Comparison of ENCODE assay signal across 8 cellular contexts in genomic region chr1:145885738-145886287, GRCh38. TPM values are rescaled to one million over a fixed set of nuclear protein-coding genes. Genes with fewer than 3 reads are reported as not detected.
A peak's percentile ranks its signal among the peaks of the same experiment; 100 is the strongest.
DNase-seq lines count a peak whose midpoint lies in the region; ATAC-seq, FAIRE-seq and TF ChIP-seq lines count a peak whose summit lies in the region.

A gene with protein sequence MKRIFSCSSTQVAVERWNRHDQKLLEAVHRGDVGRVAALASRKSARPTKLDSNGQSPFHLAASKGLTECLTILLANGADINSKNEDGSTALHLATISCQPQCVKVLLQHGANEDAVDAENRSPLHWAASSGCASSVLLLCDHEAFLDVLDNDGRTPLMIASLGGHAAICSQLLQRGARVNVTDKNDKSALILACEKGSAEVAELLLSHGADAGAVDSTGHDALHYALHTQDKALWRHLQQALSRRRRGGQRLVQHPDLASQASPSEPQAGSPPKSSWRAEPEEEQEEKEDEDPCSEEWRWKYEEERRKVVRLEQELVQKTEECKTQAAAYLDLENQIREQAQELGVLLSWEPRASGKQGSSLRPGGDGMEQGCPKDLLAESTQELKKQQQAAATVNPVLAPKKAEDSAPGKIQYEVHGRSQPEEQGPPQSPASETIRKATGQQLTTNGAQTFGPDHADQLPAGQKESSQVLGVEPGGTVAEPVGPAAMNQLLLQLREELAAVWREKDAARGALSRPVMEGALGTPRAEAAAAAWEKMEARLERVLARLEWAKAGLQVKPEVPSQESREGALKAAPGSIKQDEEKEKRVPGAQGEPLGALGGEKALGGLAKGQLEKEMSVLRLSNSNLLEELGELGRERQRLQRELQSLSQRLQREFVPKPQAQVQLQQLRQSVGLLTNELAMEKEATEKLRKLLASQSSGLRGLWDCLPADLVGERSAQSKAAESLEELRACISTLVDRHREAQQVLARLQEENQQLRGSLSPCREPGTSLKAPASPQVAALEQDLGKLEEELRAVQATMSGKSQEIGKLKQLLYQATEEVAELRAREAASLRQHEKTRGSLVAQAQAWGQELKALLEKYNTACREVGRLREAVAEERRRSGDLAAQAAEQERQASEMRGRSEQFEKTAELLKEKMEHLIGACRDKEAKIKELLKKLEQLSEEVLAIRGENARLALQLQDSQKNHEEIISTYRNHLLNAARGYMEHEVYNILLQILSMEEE (minus strand): TSS chr1:145885866. CDS start chr1:145885758, 108 bp downstream.

- H3K9me3 Mint-ChIP-seq in activated CD4-positive, alpha-beta T cell treated with anti-CD3 and anti-CD28 coated beads, Interleukin-2, amount 10 ng/mL, durations not matched to agents 7 days and 5 days, result no peaks in the 10 kb centered on the region

- in situ Hi-C loops in HepG2 (cut with HindIII; ENCODE audit: extremely low pct_ligation_motif_present, low pct_unique_long_range_greater_than_20kb), result loop anchor here (5.0 to 10.0 kb wide), 2 partner anchors 41 to 119 kb away; partner anchors contain the start of gene RBM8A

- TF ChIP-seq CTCF in coronary artery (IDR thresholded peaks at IDR 0.05), result no peak
- no peak for TF ChIP-seq CTCF in HepG2 (CRISPR knock-in tag; IDR thresholded peaks at IDR 0.05)

- TF ChIP-seq POLR2A in HepG2 (IDR thresholded peaks at IDR 0.05; ENCODE audit: insufficient read depth in 1 of 2, low read depth in 2 of 2, low read length in 2 of 2), result no peak

- intact Hi-C loops in HepG2 (cut with micrococcal nuclease; ENCODE audit: unreplicated experiment), result no loop called here

- H3K4me3 Mint-ChIP-seq in activated CD4-positive, alpha-beta T cell treated with anti-CD3 and anti-CD28 coated beads, Interleukin-2, amount 10 ng/mL, durations not matched to agents 7 days and 5 days, result peak within 1 kb of the TSS; percentile 77

- WGBS in HepG2 (ENCODE audit: low lambda C conversion rate), result 2% methylated on average over 17 of the region's 36 CpGs

- TF ChIP-seq EP300 in HepG2 (IDR thresholded peaks at IDR 0.05; ENCODE audit: low read depth in 2 of 2, low read length in 2 of 2), result no peak
- TF ChIP-seq EP300 in HepG2 (CRISPR knock-in tag; IDR thresholded peaks at IDR 0.05; ENCODE audit: borderline replicate concordance), result no peak

- peak within 1 kb of the TSS; percentile 72 for H2AFZ ChIP-seq in HepG2 (ENCODE audit: low read length)

- peaks cover 14% of the 10 kb centered on the region for H3K4me1 Mint-ChIP-seq in activated CD4-positive, alpha-beta T cell treated with anti-CD3 and anti-CD28 coated beads, Interleukin-2, amount 10 ng/mL, durations not matched to agents 7 days and 5 days

- H3K79me2 ChIP-seq in HepG2 (ENCODE audit: insufficient read depth, low read length), result no peaks in the 10 kb centered on the region

- H3K4me2 ChIP-seq in HepG2 (ENCODE audit: low read depth, low read length), result peak within 1 kb of the TSS; percentile 75

- no peak for TF ChIP-seq RAD21 in HepG2 (CRISPR knock-in tag; IDR thresholded peaks at IDR 0.05)

- ATAC-seq in GM19324 (IDR thresholded peaks at IDR 0.05; ENCODE audit: low FRiP score, unreplicated experiment) (peak; percentile 99), HG03378 (IDR thresholded peaks at IDR 0.05; ENCODE audit: unreplicated experiment) (peak; percentile 97), HepG2 (peak; percentile 99)

- CTCF ChIA-PET in activated CD4-positive, alpha-beta T cell treated with anti-CD3 and anti-CD28 coated beads, Interleukin-2, amount 10 ng/mL, durations not matched to agents 7 days and 5 days (lab: Charles Lee), result interaction anchor here (0.6 to 10.8 kb wide), 10 partner anchors 10 to 84 kb away, joined by 3 to 63 read pairs (median 4); partner anchors contain the start of genes LIX1L, NUDT17, PIAS3 and RBM8A
- CTCF ChIA-PET in HepG2 (lab: Yijun Ruan, JAX; ENCODE audit: low intra/inter-chr PET ratio, low total read pairs), result no interaction called here

- H3K4me1 ChIP-seq in HepG2 (ENCODE audit: insufficient read depth, low read length), result peaks cover 43% of the 10 kb centered on the region

- no peaks in the 10 kb centered on the region for H3K36me3 Mint-ChIP-seq in activated CD4-positive, alpha-beta T cell treated with anti-CD3 and anti-CD28 coated beads, Interleukin-2, amount 10 ng/mL, durations not matched to agents 7 days and 5 days (ENCODE audit: low read depth)

- no peaks in the 10 kb centered on the region for H3K36me3 ChIP-seq in HepG2 (replicated peaks in 1 of 2; ENCODE audit: control insufficient read depth in 1 of 2, insufficient read depth in 2 of 2, low read length in 2 of 2)

- H3K27me3 ChIP-seq in HepG2 (ENCODE audit: control insufficient read depth in 1 of 2, insufficient read depth in 2 of 2, low read length in 2 of 2), result peaks cover 2 to 26% of the 10 kb centered on the region in 2 experiments

- H3K27ac ChIP-seq in coronary artery (peak within 1 kb of the TSS; percentile 33 to 75), HepG2 (ENCODE audit: extremely low read length, insufficient read depth, low read length) (no peak within 1 kb of the TSS)

- DNase-seq in AG20443 (ENCODE audit: low spot score) (peak; percentile 95), NCI-H510A (lab: John Stamatoyannopoulos, UW) (peak; percentile 53), coronary artery (ENCODE audit: low spot score) (peak; percentile 88), HepG2 (ENCODE audit: low spot score) (peak; percentile 63)
- peak; percentile 92 for DNase-seq in activated CD4-positive, alpha-beta T cell treated with anti-CD3 and anti-CD28 coated beads, Interleukin-2, amount 10 ng/mL, durations not matched to agents 7 days and 5 days
- DNase-seq in stimulated activated CD4-positive, alpha-beta T cell treated with anti-CD3 and anti-CD28 coated beads, Interleukin-1b, Interleukin-23, amount 100 ng/mL, for 48 hours, result peak; percentile 86

- POLR2A ChIA-PET in activated CD4-positive, alpha-beta T cell treated with anti-CD3 and anti-CD28 coated beads, Interleukin-2, amount 10 ng/mL, durations not matched to agents 7 days and 5 days (lab: Charles Lee), result no interaction called here
- POLR2A ChIA-PET in HepG2 (lab: Yijun Ruan, JAX), result interaction anchor here (0.6 to 3.8 kb wide), 4 partner anchors 27 to 69 kb away, joined by 3 to 14 read pairs (median 4); partner anchors contain the start of genes PIAS3 and RBM8A

- no peak for FAIRE-seq in HepG2 (lab: Jason Lieb, UNC)

- H3K27ac Mint-ChIP-seq in activated CD4-positive, alpha-beta T cell treated with anti-CD3 and anti-CD28 coated beads, Interleukin-2, amount 10 ng/mL, durations not matched to agents 7 days and 5 days, result no peak within 1 kb of the TSS

- H3K9me3 ChIP-seq in HepG2 (ENCODE audit: low read length), result no peaks in the 10 kb centered on the region

- peak within 1 kb of the TSS; percentile 82 for H3K4me3 ChIP-seq in coronary artery
- peak within 1 kb of the TSS; percentile 63 to 80 (median 71) for H3K4me3 ChIP-seq in HepG2 (replicated peaks in 1 of 3; ENCODE audit: insufficient read depth in 1 of 3, low read depth in 2 of 3, low read length in 3 of 3)

- H4K20me1 ChIP-seq in HepG2 (ENCODE audit: insufficient read depth, low read length), result no peaks in the 10 kb centered on the region

- no peak within 1 kb of the TSS for H3K9ac ChIP-seq in HepG2 (ENCODE audit: insufficient read depth, low read depth, low read length)

- no TSS peak for BruUV-seq in HepG2 (replicated peaks; lab: Mats Ljungman, UMichigan)

- peaks cover 33% of the 10 kb centered on the region for H3K27me3 Mint-ChIP-seq in activated CD4-positive, alpha-beta T cell treated with anti-CD3 and anti-CD28 coated beads, Interleukin-2, amount 10 ng/mL, durations not matched to agents 7 days and 5 days

TF ChIP-seq in HepG2, 621 proteins besides CTCF, POLR2A, EP300 and RAD21 (continues in another document):
- TF ChIP-seq ZNF383 (CRISPR knock-in tag; IDR thresholded peaks at IDR 0.05; ENCODE audit: borderline replicate concordance) (no peak), ZNF343 (CRISPR knock-in tag; IDR thresholded peaks at IDR 0.05) (no peak), SP5 (CRISPR knock-in tag; IDR thresholded peaks at IDR 0.05; ENCODE audit: borderline replicate concordance, low read depth) (0 out of 2 replicates have a peak, but pooled peaks have one; percentile 14), HES4 (CRISPR knock-in tag; IDR thresholded peaks at IDR 0.05; ENCODE audit: borderline replicate concordance) (no peak), SIN3A (IDR thresholded peaks at IDR 0.05; ENCODE audit: borderline replicate concordance, low read depth, low read length) (peak; percentile 55; the same call in 1 of the 2 replicates), ZNF557 (CRISPR knock-in tag; IDR thresholded peaks at IDR 0.05) (no peak), HNRNPH1 (optimal IDR thresholded peaks at IDR 0.05; ENCODE audit: low read depth, low read length) (no peak), SP4 (CRISPR knock-in tag; IDR thresholded peaks at IDR 0.05) (peak; percentile 62), HNRNPLL (IDR thresholded peaks at IDR 0.05; ENCODE audit: low read depth, low read length, poor library complexity, severe bottlenecking) (peak; percentile 58), FOXJ3 (CRISPR knock-in tag; IDR thresholded peaks at IDR 0.05; ENCODE audit: borderline replicate concordance) (no peak), NFYB (CRISPR knock-in tag; IDR thresholded peaks at IDR 0.05) (peak; percentile 49)

RNA-seq across cellular contexts. Expression of the gene that starts here (rescaled TPM):
- under 1 TPM; 0.40 to 0.42 TPM for total RNA-seq in activated CD4-positive, alpha-beta T cell treated with anti-CD3 and anti-CD28 coated beads, Interleukin-2, amount 10 ng/mL, durations not matched to agents 7 days and 5 days
- 0.02 TPM in 1 of 2 replicates, not detected in the other for total RNA-seq in HepG2 (2016; rRNA removed; fragmentation: Illumina TruSeq; extraction: Trizol)
- total RNA-seq in HepG2 (2016; cell fraction: cytosol; rRNA removed; fragmentation: Illumina TruSeq; extraction: Trizol; ENCODE audit: low read depth), result not detected in 2 replicates
- not detected in 2 replicates for total RNA-seq in HepG2 (2016; cell fraction: insoluble cytoplasmic fraction; rRNA removed; fragmentation: Illumina TruSeq; extraction: Trizol)
- total RNA-seq in HepG2 (2016; cell fraction: membrane; rRNA removed; fragmentation: Illumina TruSeq; extraction: Trizol), result not detected in 2 replicates
- not detected in 2 replicates for total RNA-seq in HepG2 (2016; cell fraction: nucleus; rRNA removed; fragmentation: Illumina TruSeq; extraction: Trizol)
- polyA plus RNA-seq in HepG2 (2011; rRNA removed), result not detected in 2 replicates
- 0.01 TPM in 2 replicates for polyA plus RNA-seq in HepG2 (2011; cell fraction: cytosol; rRNA removed)
- not detected in 2 replicates for polyA plus RNA-seq in HepG2 (2011; cell fraction: nucleus; rRNA removed)
- not detected in 2 replicates for polyA plus RNA-seq in HepG2 (2012)
- polyA plus RNA-seq in HepG2 (2016; cell fraction: cytosol; fragmentation: Illumina TruSeq; extraction: Trizol; ENCODE audit: low read depth), result not detected in 2 replicates
- not detected in 2 replicates for polyA plus RNA-seq in HepG2 (2016; cell fraction: insoluble cytoplasmic fraction; fragmentation: Illumina TruSeq; extraction: Trizol; ENCODE audit: low read depth)
- polyA plus RNA-seq in HepG2 (2016; cell fraction: membrane; fragmentation: Illumina TruSeq; extraction: Trizol; ENCODE audit: low read depth), result not detected in 2 replicates
- polyA plus RNA-seq in HepG2 (2016; cell fraction: nucleus; fragmentation: Illumina TruSeq; extraction: Trizol; ENCODE audit: insufficient read depth, low read depth), result not detected in 2 replicates
- 0.10 TPM in 1 of 2 replicates, not detected in the other for polyA minus RNA-seq in HepG2 (2011; rRNA and poly(A)+ RNA removed; ENCODE audit: low replicate concordance)
- polyA minus RNA-seq in HepG2 (2011; cell fraction: cytosol; rRNA and poly(A)+ RNA removed), result not detected in 2 replicates
- polyA minus RNA-seq in HepG2 (2011; cell fraction: nucleus; rRNA and poly(A)+ RNA removed), result 0.13 TPM in 1 of 2 replicates, not detected in the other

Comparison
In these comparisons a context has a peak if more than half of its experiments do, and no peak if none do; other contexts are left out.
1. Peak in DNase-seq in activated CD4-positive, alpha-beta T cell treated with anti-CD3 and anti-CD28 coated beads, Interleukin-2, amount 10 ng/mL, durations not matched to agents 7 days and 5 days; RNA of the gene not detected or under 1 TPM.
2. Peak in DNase-seq, ATAC-seq, H3K4me3 ChIP-seq and H3K4me2 ChIP-seq in HepG2; RNA of the gene not detected or under 1 TPM.